14 cellular contexts compared by ENCODE assay signal in genomic region chr15:94280301-94280700, GRCh38.
"Had no signal": no experiment of that assay in that cellular context is flagged by ENCODE, and none has a peak within 500 bp of the region (broad histone marks: within the 10 kb centered on the region; RNA-seq: fewer than 3 reads in every experiment).

No MANE protein-coding gene starts in this region.

- DNase-seq: activated naive CD4-positive, alpha-beta T cell treated with anti-CD3 and anti-CD28 coated beads, Interleukin-2, amount 50 U/mL, for 16 hours; amygdala; dermis blood vessel endothelial cell; endodermal cell; erythroblast; kidney glomerular epithelial cell; retina; SK-N-SH; T-helper 17 cell; trophoblast cell had no signal

- H3K27me3 ChIP-seq: hepatocyte had no signal

- H3K27ac Mint-ChIP-seq: brain, endodermal cell, T-helper 17 cell had no signal

- H3K4me1 Mint-ChIP-seq: brain had no signal

- H3K9me3 Mint-ChIP-seq: endodermal cell had no signal

- H3K36me3 Mint-ChIP-seq: brain had no signal

- H3K27me3 Mint-ChIP-seq: brain, T-helper 17 cell had no signal

- H3K4me3 Mint-ChIP-seq: brain, endodermal cell, T-helper 17 cell had no signal

- H3K27ac ChIP-seq: hepatocyte had no signal

- ATAC-seq: activated CD4-positive, CD25-positive, alpha-beta regulatory T cell treated with anti-CD3 and anti-CD28 coated beads, Interleukin-2, amount 50 U/mL, for 24 hours; Right ventricle myocardium inferior; T-helper 17 cell had no signal
